In the genomic region with DNA sequence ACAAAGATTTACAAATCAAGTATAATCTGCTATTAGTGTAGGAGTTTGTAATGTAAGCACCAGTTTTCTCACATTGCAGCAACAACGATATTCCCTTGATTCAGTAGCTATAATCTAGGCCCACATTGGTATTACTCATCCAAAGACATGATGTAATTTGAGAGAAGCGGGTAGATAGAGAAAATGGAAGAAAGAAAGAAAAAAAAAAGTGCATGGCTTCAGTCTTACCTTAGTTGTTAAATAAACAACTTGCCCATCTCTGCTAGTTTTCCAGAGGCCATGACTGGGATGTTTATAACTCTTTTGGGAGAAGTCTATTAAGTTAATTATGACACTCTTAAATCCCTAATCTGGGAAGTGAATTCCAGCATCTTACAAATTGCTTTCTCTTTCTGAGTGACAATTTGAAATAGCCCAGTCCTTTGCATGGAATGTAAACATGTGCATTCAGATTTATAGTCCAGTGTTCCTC, we compare ENCODE assay signal across 12 cellular contexts. TPM values are rescaled to one million over a fixed set of nuclear protein-coding genes. Genes with fewer than 3 reads are reported as not detected.
DNase-seq lines count a peak whose midpoint lies in the region; ATAC-seq and TF ChIP-seq lines count a peak whose summit lies in the region.
"Had no signal": no experiment of that assay in that cellular context is flagged by ENCODE, and none has a peak within 500 bp of the region (broad histone marks: within the 10 kb centered on the region; RNA-seq: fewer than 3 reads in every experiment).

No MANE protein-coding gene starts in this region.

- peaks cover 1% of the 10 kb centered on the region for H3K27me3 Mint-ChIP-seq in CD4-positive, CD25-positive, alpha-beta regulatory T cell
- peaks cover 2% of the 10 kb centered on the region for H3K27me3 Mint-ChIP-seq in HFFc6 (ENCODE audit: insufficient read depth)
- H3K27me3 Mint-ChIP-seq in activated CD8-positive, alpha-beta T cell treated with anti-CD3 and anti-CD28 coated beads for 36 hours = no peaks in the 10 kb centered on the region

- no peak for TF ChIP-seq CTCF in HFFc6 (IDR thresholded peaks at IDR 0.05)
- TF ChIP-seq CTCF in activated CD8-positive, alpha-beta T cell treated with anti-CD3 and anti-CD28 coated beads for 36 hours (IDR thresholded peaks at IDR 0.05) = no peak

- no peaks in the 10 kb centered on the region for H3K36me3 ChIP-seq in CD4-positive, CD25-positive, alpha-beta regulatory T cell (ENCODE audit: control insufficient read depth, insufficient read depth, low read length)
- H3K36me3 ChIP-seq: thoracic aorta had no signal

- no peaks in the 10 kb centered on the region for H3K9me3 ChIP-seq in CD4-positive, CD25-positive, alpha-beta regulatory T cell (ENCODE audit: control insufficient read depth in 2 of 2, low read length in 2 of 2)
- H3K9me3 ChIP-seq: thoracic aorta had no signal

- H3K4me1 Mint-ChIP-seq in CD4-positive, CD25-positive, alpha-beta regulatory T cell = peaks cover 12 to 40% (median 24%) of the 10 kb centered on the region in 4 donors
- H3K4me1 Mint-ChIP-seq in HFFc6 (ENCODE audit: low read depth) = peaks cover 39% of the 10 kb centered on the region
- peaks cover 41% of the 10 kb centered on the region for H3K4me1 Mint-ChIP-seq in activated CD8-positive, alpha-beta T cell treated with anti-CD3 and anti-CD28 coated beads for 36 hours (ENCODE audit: low read depth)

- peaks cover 34% of the 10 kb centered on the region for H3K4me1 ChIP-seq in CD4-positive, CD25-positive, alpha-beta regulatory T cell (ENCODE audit: control insufficient read depth, insufficient read depth, low read length, poor library complexity, severe bottlenecking)

- no peaks in the 10 kb centered on the region for H3K36me3 Mint-ChIP-seq in CD4-positive, CD25-positive, alpha-beta regulatory T cell
- H3K36me3 Mint-ChIP-seq in HFFc6 (ENCODE audit: low read depth) = peaks cover 10% of the 10 kb centered on the region; the same call in 1 of the 2 replicates
- peaks cover 46% of the 10 kb centered on the region for H3K36me3 Mint-ChIP-seq in activated CD8-positive, alpha-beta T cell treated with anti-CD3 and anti-CD28 coated beads for 36 hours (ENCODE audit: low read depth)

- peak overlapping the region in 2 of 3 donors; percentile 8 to 13 for H3K27ac Mint-ChIP-seq in CD4-positive, CD25-positive, alpha-beta regulatory T cell
- peak overlapping the region; percentile 88 for H3K27ac Mint-ChIP-seq in HFFc6
- H3K27ac Mint-ChIP-seq in activated CD8-positive, alpha-beta T cell treated with anti-CD3 and anti-CD28 coated beads for 36 hours = no peak overlapping the region

- no peak overlapping the region for H3K27ac ChIP-seq in CD4-positive, CD25-positive, alpha-beta regulatory T cell (ENCODE audit: insufficient read depth, low read length, poor library complexity, severe bottlenecking)
- H3K27ac ChIP-seq: thoracic aorta had no signal

- no peak for ATAC-seq in CD4-positive, CD25-positive, alpha-beta regulatory T cell (ENCODE audit: low read depth in 2 of 2)
- no peak for ATAC-seq in activated CD8-positive, alpha-beta T cell treated with anti-CD3 and anti-CD28 coated beads for 36 hours
- ATAC-seq in GM21381 (IDR thresholded peaks at IDR 0.05; ENCODE audit: unreplicated experiment) (no peak), GM19351 (IDR thresholded peaks at IDR 0.05; ENCODE audit: unreplicated experiment) (no peak), HG03139 (IDR thresholded peaks at IDR 0.05; ENCODE audit: unreplicated experiment) (no peak)

- DNase-seq in CD4-positive, CD25-positive, alpha-beta regulatory T cell = no peak
- peak; percentile 55 for DNase-seq in HFFc6
- no peak for DNase-seq in activated CD8-positive, alpha-beta T cell treated with anti-CD3 and anti-CD28 coated beads for 36 hours
- DNase-seq in hepatic stellate cell (ENCODE audit: low spot score) = peak; percentile 38
- no peak for DNase-seq in NCI-H2107 (lab: John Stamatoyannopoulos, UW)
- DNase-seq: effector CD4-positive, alpha-beta T cell; NCI-H526 had no signal

- CTCF ChIA-PET in activated CD8-positive, alpha-beta T cell treated with anti-CD3 and anti-CD28 coated beads for 36 hours (lab: Charles Lee) = no interaction called here

- H3K4me3 Mint-ChIP-seq in CD4-positive, CD25-positive, alpha-beta regulatory T cell = peak overlapping the region; percentile 24 to 98 (median 47)
- H3K4me3 Mint-ChIP-seq in HFFc6 = peak overlapping the region; percentile 82
- H3K4me3 Mint-ChIP-seq in activated CD8-positive, alpha-beta T cell treated with anti-CD3 and anti-CD28 coated beads for 36 hours = peak overlapping the region; percentile 36

- intact Hi-C loops in activated CD8-positive, alpha-beta T cell treated with anti-CD3 and anti-CD28 coated beads for 36 hours (cut with micrococcal nuclease) = no loop called here

- POLR2A ChIA-PET in activated CD8-positive, alpha-beta T cell treated with anti-CD3 and anti-CD28 coated beads for 36 hours (lab: Charles Lee) = no interaction called here

- H3K4me3 ChIP-seq in CD4-positive, CD25-positive, alpha-beta regulatory T cell (ENCODE audit: low read depth, low read length) = peak overlapping the region; percentile 64
- H3K4me3 ChIP-seq: lung, thoracic aorta had no signal

- no peaks in the 10 kb centered on the region for H3K27me3 ChIP-seq in CD4-positive, CD25-positive, alpha-beta regulatory T cell (ENCODE audit: control insufficient read depth, insufficient read depth, low read length)

- H3K9me3 Mint-ChIP-seq in CD4-positive, CD25-positive, alpha-beta regulatory T cell = no peaks in the 10 kb centered on the region
- H3K9me3 Mint-ChIP-seq in HFFc6 = no peaks in the 10 kb centered on the region
- no peaks in the 10 kb centered on the region for H3K9me3 Mint-ChIP-seq in activated CD8-positive, alpha-beta T cell treated with anti-CD3 and anti-CD28 coated beads for 36 hours

RNA-seq across cellular contexts. Expression of a gene that starts 2.8 kb away (rescaled TPM):
- total RNA-seq in CD4-positive, CD25-positive, alpha-beta regulatory T cell = 1.7 TPM
- polyA plus RNA-seq in CD4-positive, CD25-positive, alpha-beta regulatory T cell = 1 to 10 TPM in 3 of 4 donors, under 1 TPM in 1; 0.90 to 5.5 (median 2.4) TPM
- total RNA-seq in HFFc6 (2021; fragmentation: NEBNext Ultra II Directional; extraction: Animal tissue kit (Norgen Biotek cat#: 25700)) = 10 to 100 TPM; 16.6 to 40.5 (median 35.6) TPM
- total RNA-seq in activated CD8-positive, alpha-beta T cell treated with anti-CD3 and anti-CD28 coated beads for 36 hours = 10 to 100 TPM; 44.3 to 49.5 TPM

Comparison
In these comparisons a context has a peak if more than half of its experiments do, and no peak if none do; other contexts are left out.
1. DNase-seq: peak in HFFc6 (single experiment) and hepatic stellate cell (single experiment); none in CD4-positive, CD25-positive, alpha-beta regulatory T cell (0 of 3), activated CD8-positive, alpha-beta T cell treated with anti-CD3 and anti-CD28 coated beads for 36 hours (single experiment) and NCI-H2107 (single experiment).
2. Peak in every context shown above with its lines, with median percentiles within 50 percentile points of each other: H3K4me3 Mint-ChIP-seq.